Comparison of ENCODE assay signal across 19 cellular contexts in genomic region chr10:46552526-46553237, GRCh38. TPM values are rescaled to one million over a fixed set of nuclear protein-coding genes. Genes with fewer than 3 reads are reported as not detected.
DNase-seq lines count a peak whose midpoint lies in the region; ATAC-seq, FAIRE-seq and TF ChIP-seq lines count a peak whose summit lies in the region.
"Had no signal": no experiment of that assay in that cellular context is flagged by ENCODE, and none has a peak within 500 bp of the region (broad histone marks: within the 10 kb centered on the region; RNA-seq: fewer than 3 reads in every experiment).

No MANE protein-coding gene starts in this region.

- H3K4me2 ChIP-seq in K562 (ENCODE audit: insufficient read depth, low read length) (no peak overlapping the region), neuronal stem cell (ENCODE audit: insufficient read depth, low read length, poor library complexity, severe bottlenecking) (no peak overlapping the region)

- DNase-seq in DMS53 (lab: John Stamatoyannopoulos, UW): peak; percentile 46
- DNase-seq in DMS53 treated with DMSO at 0.1 percent for 48 hours (lab: John Stamatoyannopoulos, UW; ENCODE audit: unreplicated experiment): no peak
- DNase-seq in COLO668 (lab: John Stamatoyannopoulos, UW; ENCODE audit: unreplicated experiment): peak; percentile 55
- no peak for DNase-seq in K562 (ENCODE audit: extremely low read depth in 1 of 4, low spot score in 3 of 4)
- DNase-seq in neuronal stem cell (ENCODE audit: low spot score): no peak
- no peak for DNase-seq in HFFc6
- DNase-seq: GF-D8, kidney glomerular epithelial cell, NCI-H82 had no signal

- no peak overlapping the region for H4K8ac ChIP-seq in neuronal stem cell (ENCODE audit: low read depth, low read length)

- no peaks in the 10 kb centered on the region for H3K36me3 Mint-ChIP-seq in activated T-helper 17 cell treated with anti-CD3 and anti-CD28 coated beads, Interleukin-2, amount 50 U/mL, for 72 hours (ENCODE audit: low read depth)
- no peaks in the 10 kb centered on the region for H3K36me3 Mint-ChIP-seq in HFFc6 (ENCODE audit: low read depth)
- H3K36me3 Mint-ChIP-seq: CD8-positive, alpha-beta memory T cell had no signal

- intact Hi-C loops in K562 (cut with micrococcal nuclease): no loop called here

- WGBS in K562 (ENCODE audit: insufficient coverage, low coverage, missing lambda C conversion rate): under 1% methylated on average over 10 of the region's 10 CpGs
- WGBS in neuronal stem cell (ENCODE audit: extremely low coverage in 2 of 2, insufficient read length in 2 of 2, insufficient replicate concordance in 1 of 2), 2 donors: no CpG with 5 or more reads among the region's 10 CpGs

- ATAC-seq in K562 (no peak), HG03280 (IDR thresholded peaks at IDR 0.05; ENCODE audit: unreplicated experiment) (no peak)
- no peak for ATAC-seq in activated T-helper 17 cell treated with anti-CD3 and anti-CD28 coated beads, Interleukin-2, amount 50 U/mL, for 72 hours (replicated peaks)
- ATAC-seq: body of pancreas had no signal

- CTCF ChIA-PET in K562 (lab: Yijun Ruan, JAX; ENCODE audit: low intra/inter-chr PET ratio): no interaction called here

- H4K20me1 ChIP-seq in K562 (replicated peaks; ENCODE audit: control insufficient read depth, insufficient read depth, low read length): peaks cover 60% of the 10 kb centered on the region

- no TSS peak for BruUV-seq in K562 (replicated peaks; lab: Mats Ljungman, UMichigan)

- POLR2A ChIA-PET in K562 (lab: Yijun Ruan, JAX): interaction anchor here (1.2 to 1.9 kb wide), 3 partner anchors 8 to 14 kb away, joined by 4 to 6 read pairs (median 5); no protein-coding TSS in a partner anchor

- H3K4me1 ChIP-seq in K562 (replicated peaks in 1 of 2; ENCODE audit: control insufficient read depth in 2 of 2, insufficient read depth in 2 of 2, low read length in 2 of 2): peaks cover 7 to 35% of the 10 kb centered on the region in 2 experiments; a peak in 4 of 5 replicates
- peaks cover 2 to 21% of the 10 kb centered on the region in 2 donors for H3K4me1 ChIP-seq in neuronal stem cell (ENCODE audit: control insufficient read depth in 2 of 2, insufficient read depth in 1 of 2, low read depth in 1 of 2, low read length in 2 of 2)
- H3K4me1 ChIP-seq: HAP-1 had no signal

- H2AK5ac ChIP-seq in neuronal stem cell (ENCODE audit: low read depth, low read length): peak overlapping the region; percentile 56

- H3K27me3 Mint-ChIP-seq in activated T-helper 17 cell treated with anti-CD3 and anti-CD28 coated beads, Interleukin-2, amount 50 U/mL, for 72 hours: peaks cover 5% of the 10 kb centered on the region
- H3K27me3 Mint-ChIP-seq in HFFc6 (ENCODE audit: insufficient read depth): peaks cover 21% of the 10 kb centered on the region
- H3K27me3 Mint-ChIP-seq: activated T-cell treated with anti-CD3 and anti-CD28 coated beads, Interleukin-2, amount 50 U/mL, for 24 hours had no signal

- no peak overlapping the region for H4K91ac ChIP-seq in neuronal stem cell (ENCODE audit: low read depth, low read length, poor library complexity)

- no peak overlapping the region for H3K4me3 Mint-ChIP-seq in activated T-helper 17 cell treated with anti-CD3 and anti-CD28 coated beads, Interleukin-2, amount 50 U/mL, for 72 hours
- no peak overlapping the region for H3K4me3 Mint-ChIP-seq in HFFc6
- H3K4me3 Mint-ChIP-seq: activated T-cell treated with anti-CD3 and anti-CD28 coated beads, Interleukin-2, amount 50 U/mL, for 24 hours; CD8-positive, alpha-beta memory T cell; nephron had no signal

- H2AFZ ChIP-seq in K562 (ENCODE audit: low read depth, low read length) (no peak overlapping the region), neuronal stem cell (ENCODE audit: low read length) (no peak overlapping the region)

- peak overlapping the region; percentile 76 for H2BK5ac ChIP-seq in neuronal stem cell (ENCODE audit: low read length)

- H3K27me3 ChIP-seq in K562 (ENCODE audit: control insufficient read depth in 2 of 2, insufficient read depth in 2 of 2, low read length in 2 of 2) (peaks cover 52 to 93% of the 10 kb centered on the region in 2 experiments; a peak in 4 of 5 replicates), neuronal stem cell (ENCODE audit: control insufficient read depth in 3 of 3, insufficient read depth in 3 of 3, low read depth in 1 of 3, low read length in 3 of 3) (peaks cover 0 to 74% (median 9%) of the 10 kb centered on the region in 3 experiments)
- H3K27me3 ChIP-seq: body of pancreas had no signal

- H3K36me3 ChIP-seq in K562 (ENCODE audit: control insufficient read depth, insufficient read depth, low read length) (no peaks in the 10 kb centered on the region), neuronal stem cell (replicated peaks in 1 of 2; ENCODE audit: control insufficient read depth in 2 of 2, insufficient read depth in 2 of 2, low read length in 2 of 2) (peaks cover 0 to 14% of the 10 kb centered on the region in 2 donors)
- H3K36me3 ChIP-seq: HAP-1 had no signal

- no peaks in the 10 kb centered on the region for H3K9me3 Mint-ChIP-seq in activated T-helper 17 cell treated with anti-CD3 and anti-CD28 coated beads, Interleukin-2, amount 50 U/mL, for 72 hours
- H3K9me3 Mint-ChIP-seq in HFFc6: no peaks in the 10 kb centered on the region
- H3K9me3 Mint-ChIP-seq: activated T-cell treated with anti-CD3 and anti-CD28 coated beads, Interleukin-2, amount 50 U/mL, for 24 hours; CD8-positive, alpha-beta memory T cell; nephron had no signal

- peak overlapping the region; percentile 62 for H3K23ac ChIP-seq in neuronal stem cell (ENCODE audit: low read depth, low read length, poor library complexity)

- H3K4me3 ChIP-seq in K562 (no peak overlapping the region), neuronal stem cell (ENCODE audit: low read length in 2 of 2) (no peak overlapping the region)
- H3K4me3 ChIP-seq: body of pancreas, HAP-1 had no signal

- H3K79me1 ChIP-seq in neuronal stem cell (ENCODE audit: low read depth, low read length): peaks cover 2% of the 10 kb centered on the region

- TF ChIP-seq RAD21 in K562 (CRISPR knock-in tag; conservative IDR thresholded peaks at IDR 0.05 in 1 of 2, IDR thresholded peaks at IDR 0.05 in 1 of 2): no peak

- H3K9me1 ChIP-seq in K562 (ENCODE audit: control insufficient read depth, insufficient read depth, low read length): no peaks in the 10 kb centered on the region

- no peak for TF ChIP-seq POLR2A in K562 (conservative IDR thresholded peaks at IDR 0.05)

- peak overlapping the region; percentile 0 for H3K18ac ChIP-seq in neuronal stem cell (ENCODE audit: low read length)

- TF ChIP-seq CTCF in K562 (IDR thresholded peaks at IDR 0.05 in 2 of 3, conservative IDR thresholded peaks at IDR 0.05 in 1 of 3; ENCODE audit: insufficient read depth in 2 of 3, low read depth in 1 of 3, low read length in 3 of 3) (no peak), HFFc6 (IDR thresholded peaks at IDR 0.05) (no peak)

- no peaks in the 10 kb centered on the region for H3K79me2 ChIP-seq in K562 (ENCODE audit: control insufficient read depth, insufficient read depth, low read length)

- no peak for TF ChIP-seq EP300 in K562 (IDR thresholded peaks at IDR 0.05; ENCODE audit: low read length)

- peaks cover 4% of the 10 kb centered on the region for H3K4me1 Mint-ChIP-seq in activated T-helper 17 cell treated with anti-CD3 and anti-CD28 coated beads, Interleukin-2, amount 50 U/mL, for 72 hours
- H3K4me1 Mint-ChIP-seq in HFFc6 (ENCODE audit: low read depth): no peaks in the 10 kb centered on the region
- H3K4me1 Mint-ChIP-seq: nephron had no signal

- peak overlapping the region; percentile 25 for H3K14ac ChIP-seq in neuronal stem cell (ENCODE audit: low read length)

- H3K4ac ChIP-seq in neuronal stem cell (ENCODE audit: low read length): no peak overlapping the region

- no peak overlapping the region for H2BK12ac ChIP-seq in neuronal stem cell (ENCODE audit: low read length)

- in situ Hi-C loops in K562 (cut with MboI): no loop called here

- H3K9ac ChIP-seq in K562 (ENCODE audit: insufficient read depth in 1 of 2, low read depth in 2 of 2, low read length in 2 of 2) (0 out of 4 replicates have a peak overlapping the region, but pooled peaks of 1 of the 2 experiments have one; percentile 17), neuronal stem cell (ENCODE audit: low read depth, low read length, poor library complexity) (no peak overlapping the region)

- H2BK120ac ChIP-seq in neuronal stem cell (ENCODE audit: low read depth, low read length): peak overlapping the region; percentile 2

- H3K27ac ChIP-seq in K562 (ENCODE audit: extremely low read depth, low read depth, low read length) (no peak overlapping the region), neuronal stem cell (replicated peaks; ENCODE audit: low read length) (no peak overlapping the region)
- H3K27ac ChIP-seq: 22Rv1, body of pancreas had no signal

- peak overlapping the region; percentile 30 for H2BK15ac ChIP-seq in neuronal stem cell (ENCODE audit: low read length)

- no peak for FAIRE-seq in K562 (lab: Jason Lieb, UNC)
- FAIRE-seq: TTC549 had no signal

- H3K9me3 ChIP-seq in K562 (replicated peaks; ENCODE audit: control insufficient read depth, insufficient read depth, low read depth, low read length) (no peaks in the 10 kb centered on the region), neuronal stem cell (replicated peaks in 1 of 2; ENCODE audit: control insufficient read depth in 2 of 2, insufficient read depth in 1 of 2, low read depth in 1 of 2, low read length in 2 of 2) (peaks cover 0 to 4% of the 10 kb centered on the region in 2 donors)
- H3K9me3 ChIP-seq: body of pancreas, HAP-1 had no signal

- no peak overlapping the region for H3K27ac Mint-ChIP-seq in activated T-helper 17 cell treated with anti-CD3 and anti-CD28 coated beads, Interleukin-2, amount 50 U/mL, for 72 hours
- no peak overlapping the region for H3K27ac Mint-ChIP-seq in HFFc6
- H3K27ac Mint-ChIP-seq: activated T-cell treated with anti-CD3 and anti-CD28 coated beads, Interleukin-2, amount 50 U/mL, for 24 hours; CD8-positive, alpha-beta memory T cell; nephron had no signal

RNA-seq across cellular contexts. Expression of gene GPRIN2, which starts 3.8 kb away (rescaled TPM):
- total RNA-seq in K562 (2011; cell fraction: chromatin; rRNA removed; ENCODE audit: low replicate concordance): not detected in 2 replicates
- total RNA-seq in K562 (2011; cell fraction: nucleolus; rRNA removed): not detected in 2 replicates
- total RNA-seq in K562 (2011; cell fraction: nucleoplasm; rRNA removed): not detected in 2 replicates
- total RNA-seq in K562 (2014; rRNA removed) (not detected in 2 replicates), K562 (2014; rRNA removed; fragmentation: Illumina TruSeq; extraction: Trizol) (not detected in 2 replicates), K562 (2015; rRNA removed; fragmentation: Illumina TruSeq; extraction: Trizol) (not detected in 2 replicates), K562 (2021) (not detected in 2 replicates)
- polyA plus RNA-seq in K562 (2011; rRNA removed) (not detected in 2 replicates), K562 (2014; fragmentation: Illumina TruSeq; extraction: Trizol) (not detected in 2 replicates), K562 (2014; fragmentation: Nextera tagmentation; extraction: Ambion mirVana) (not detected), K562 (2014; rRNA removed) (not detected in 2 replicates)
- polyA plus RNA-seq in K562 (2011; cell fraction: cytosol; rRNA removed): not detected in 2 replicates
- polyA plus RNA-seq in K562 (2011; cell fraction: nucleus; rRNA removed): not detected in 2 replicates
- polyA plus RNA-seq in K562 (2012): not detected in 2 replicates
- not detected in 2 replicates for polyA minus RNA-seq in K562 (2011; rRNA and poly(A)+ RNA removed)
- not detected in 2 replicates for polyA minus RNA-seq in K562 (2011; cell fraction: cytosol; rRNA and poly(A)+ RNA removed)
- polyA minus RNA-seq in K562 (2011; cell fraction: nucleus; rRNA and poly(A)+ RNA removed): not detected in 2 replicates
- 4.9 TPM for polyA plus RNA-seq in neuronal stem cell (2013, experiment 1 of 2)
- 4.9 TPM for polyA plus RNA-seq in neuronal stem cell (2013, experiment 2 of 2)
- total RNA-seq in activated T-helper 17 cell treated with anti-CD3 and anti-CD28 coated beads, Interleukin-2, amount 50 U/mL, for 72 hours: not detected
- total RNA-seq in HFFc6 (2021; fragmentation: NEBNext Ultra II Directional; extraction: Animal tissue kit (Norgen Biotek cat#: 25700)): not detected
- total RNA-seq: CD8-positive, alpha-beta memory T cell; HT1080 had no signal
- polyA plus RNA-seq: CD8-positive, alpha-beta memory T cell had no signal

RNA-seq across cellular contexts. Expression of gene SYT15, which starts 26.2 kb away (rescaled TPM):
- 1.5 and 3.2 TPM in 2 replicates for total RNA-seq in K562 (2011; cell fraction: chromatin; rRNA removed; ENCODE audit: low replicate concordance)
- 0.67 and 1.1 TPM in 2 replicates for total RNA-seq in K562 (2011; cell fraction: nucleolus; rRNA removed)
- 1.6 and 2.4 TPM in 2 replicates for total RNA-seq in K562 (2011; cell fraction: nucleoplasm; rRNA removed)
- total RNA-seq in K562 (2014; rRNA removed) (0.05 and 0.37 TPM in 2 replicates), K562 (2014; rRNA removed; fragmentation: Illumina TruSeq; extraction: Trizol) (0.25 and 0.70 TPM in 2 replicates), K562 (2015; rRNA removed; fragmentation: Illumina TruSeq; extraction: Trizol) (0.23 TPM in 1 of 2 replicates, not detected in the other), K562 (2021) (0.65 and 0.82 TPM in 2 replicates)
- polyA plus RNA-seq in K562 (2011; rRNA removed) (0.22 and 0.53 TPM in 2 replicates), K562 (2014; fragmentation: Illumina TruSeq; extraction: Trizol) (0.10 and 0.22 TPM in 2 replicates), K562 (2014; fragmentation: Nextera tagmentation; extraction: Ambion mirVana) (under 1 TPM; 0.15 to 0.20 TPM), K562 (2014; rRNA removed) (0.05 and 0.36 TPM in 2 replicates)
- 0.15 and 0.25 TPM in 2 replicates for polyA plus RNA-seq in K562 (2011; cell fraction: cytosol; rRNA removed)
- polyA plus RNA-seq in K562 (2011; cell fraction: nucleus; rRNA removed): 0.49 and 0.74 TPM in 2 replicates
- polyA plus RNA-seq in K562 (2012): 0.15 and 0.39 TPM in 2 replicates
- 0.51 and 0.60 TPM in 2 replicates for polyA minus RNA-seq in K562 (2011; rRNA and poly(A)+ RNA removed)
- polyA minus RNA-seq in K562 (2011; cell fraction: cytosol; rRNA and poly(A)+ RNA removed): not detected in 2 replicates
- polyA minus RNA-seq in K562 (2011; cell fraction: nucleus; rRNA and poly(A)+ RNA removed): 0.33 and 0.40 TPM in 2 replicates
- polyA plus RNA-seq in neuronal stem cell (2013, experiment 1 of 2): 0.22 TPM
- 0.24 TPM for polyA plus RNA-seq in neuronal stem cell (2013, experiment 2 of 2)
- total RNA-seq in activated T-helper 17 cell treated with anti-CD3 and anti-CD28 coated beads, Interleukin-2, amount 50 U/mL, for 72 hours: under 1 TPM; 0.37 to 0.56 TPM
- 1 to 10 TPM in 4 of 6 experiments, under 1 TPM in 2; 0.31 to 3.7 (median 2.9) TPM for total RNA-seq in HFFc6 (2021; fragmentation: NEBNext Ultra II Directional; extraction: Animal tissue kit (Norgen Biotek cat#: 25700))

Comparison
In these comparisons a context has a peak if more than half of its experiments do, and no peak if none do; other contexts are left out.
1. DNase-seq: peak in DMS53 (single experiment) and COLO668 (single experiment); none in DMS53 treated with DMSO at 0.1 percent for 48 hours (single experiment), K562 (0 of 4), neuronal stem cell (single experiment) and HFFc6 (single experiment).